ENCODE assay signal across 8 cellular contexts in the genomic region with DNA sequence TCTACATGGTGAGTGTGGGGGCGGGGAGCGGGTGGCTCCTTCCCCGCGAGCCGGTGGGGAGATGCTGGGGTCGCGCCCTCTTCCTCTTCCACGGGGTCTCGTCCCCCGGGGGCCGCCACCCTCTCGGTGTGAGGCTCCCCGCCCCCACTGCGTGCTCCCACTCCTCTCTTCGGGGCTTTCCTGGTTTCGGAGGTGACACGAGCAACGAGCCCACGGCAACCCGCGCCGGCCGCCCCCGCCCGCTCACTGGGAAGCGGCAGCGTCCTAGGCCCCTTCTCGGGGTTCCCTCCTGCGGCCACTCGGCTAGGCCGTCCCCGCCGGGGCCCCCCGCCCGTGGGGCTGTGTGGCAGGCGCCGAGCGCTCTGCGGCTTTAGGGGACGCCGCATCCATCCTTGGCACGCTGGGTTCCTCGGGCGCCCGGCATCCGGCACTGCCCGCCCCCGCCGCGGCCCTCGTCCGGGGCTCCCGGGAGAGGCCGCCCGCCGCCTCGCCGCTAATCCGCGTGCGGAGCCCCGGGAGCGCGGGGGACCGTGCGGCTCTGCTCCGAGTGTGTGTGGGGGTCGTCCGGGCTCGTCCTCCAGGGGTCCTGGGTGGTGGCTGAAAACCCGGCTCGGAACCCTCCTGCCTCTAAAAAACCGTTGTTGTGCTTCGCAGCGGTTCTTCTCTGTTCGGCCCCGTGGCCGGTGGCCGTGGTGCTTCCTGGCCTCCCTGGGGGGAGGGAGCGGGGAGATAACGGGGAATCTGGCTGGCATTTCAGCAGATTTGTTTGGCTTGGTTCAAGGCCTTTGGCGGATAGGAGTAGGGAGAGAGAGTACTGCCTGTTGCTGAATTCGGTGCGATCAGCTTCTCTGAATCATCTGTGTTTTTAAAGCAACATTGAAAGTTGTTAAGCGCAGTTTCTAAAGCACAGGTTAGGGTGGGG. TPM values are rescaled to one million over a fixed set of nuclear protein-coding genes. Genes with fewer than 3 reads are reported as not detected.
DNase-seq lines count a peak whose midpoint lies in the region; ATAC-seq and TF ChIP-seq lines count a peak whose summit lies in the region.

No MANE protein-coding gene starts in this region.

- DNase-seq in NCI-H82 (lab: John Stamatoyannopoulos, UW) = peak; percentile 38
- no peak for DNase-seq in NCI-H82 treated with DMSO at 0.1 percent for 48 hours (lab: John Stamatoyannopoulos, UW; ENCODE audit: unreplicated experiment)
- DNase-seq in NCI-H69 (lab: John Stamatoyannopoulos, UW) = peak; percentile 68
- DNase-seq in activated T-cell treated with anti-CD3 and anti-CD28 coated beads, Interleukin-2, amount 50 U/mL, for 72 hours = peak; percentile 73 to 74
- DNase-seq in esophagus muscularis mucosa (ENCODE audit: extremely low spot score) = peak; percentile 92
- peak; percentile 27 for DNase-seq in mucosa of gallbladder (ENCODE audit: low spot score)
- peak; percentile 70 for DNase-seq in stimulated activated naive CD8-positive, alpha-beta T cell treated with anti-CD3 and anti-CD28 coated beads, Interleukin-15, Interleukin-2, amounts not matched to agents 100 U/mL and 50 U/mL, for 24 hours

- no peaks in the 10 kb centered on the region for H3K27me3 ChIP-seq in esophagus muscularis mucosa

- no peak for TF ChIP-seq CTCF in esophagus muscularis mucosa (IDR thresholded peaks at IDR 0.05)

- no peaks in the 10 kb centered on the region for H3K36me3 ChIP-seq in esophagus muscularis mucosa

- TF ChIP-seq EP300 in esophagus muscularis mucosa (IDR thresholded peaks at IDR 0.05) = no peak

- H3K27me3 Mint-ChIP-seq in activated T-cell treated with anti-CD3 and anti-CD28 coated beads, Interleukin-2, amount 50 U/mL, for 72 hours (ENCODE audit: low read depth) = no peaks in the 10 kb centered on the region

- peak overlapping the region; percentile 98 for H3K27ac Mint-ChIP-seq in activated T-cell treated with anti-CD3 and anti-CD28 coated beads, Interleukin-2, amount 50 U/mL, for 72 hours

- peak overlapping the region; percentile 93 to 95 (median 94) for H3K27ac ChIP-seq in esophagus muscularis mucosa (replicated peaks in 1 of 4)

- H3K9me3 Mint-ChIP-seq in activated T-cell treated with anti-CD3 and anti-CD28 coated beads, Interleukin-2, amount 50 U/mL, for 72 hours = no peaks in the 10 kb centered on the region

- TF ChIP-seq POLR2A in esophagus muscularis mucosa (IDR thresholded peaks at IDR 0.05; ENCODE audit: low read depth) = no peak

- H3K4me1 Mint-ChIP-seq in activated T-cell treated with anti-CD3 and anti-CD28 coated beads, Interleukin-2, amount 50 U/mL, for 72 hours (ENCODE audit: low read depth) = peaks cover 82% of the 10 kb centered on the region

- 0% methylated on average over 4 of the region's 85 CpGs for WGBS in esophagus muscularis mucosa

- peak overlapping the region; percentile 96 to 99 for H3K4me3 Mint-ChIP-seq in activated T-cell treated with anti-CD3 and anti-CD28 coated beads, Interleukin-2, amount 50 U/mL, for 72 hours

- ATAC-seq in HG02973 (IDR thresholded peaks at IDR 0.05; ENCODE audit: unreplicated experiment) = peak; percentile 23
- peak; percentile 41 to 52 for ATAC-seq in activated T-cell treated with anti-CD3 and anti-CD28 coated beads, Interleukin-2, amount 50 U/mL, for 72 hours (replicated peaks in 1 of 2)
- ATAC-seq in stimulated activated naive CD8-positive, alpha-beta T cell treated with anti-CD3 and anti-CD28 coated beads, Interleukin-15, Interleukin-2, amounts not matched to agents 100 U/mL and 50 U/mL, for 24 hours = peak; percentile 26

- intact Hi-C loops in esophagus muscularis mucosa (cut with DNase I) = loop anchor here (5.0 kb wide), 1 partner anchor 64 kb away; no protein-coding TSS in a partner anchor

- H3K9me3 ChIP-seq in esophagus muscularis mucosa = no peaks in the 10 kb centered on the region

- H3K36me3 Mint-ChIP-seq in activated T-cell treated with anti-CD3 and anti-CD28 coated beads, Interleukin-2, amount 50 U/mL, for 72 hours (ENCODE audit: insufficient read depth in 2 of 2) = peaks cover 1 to 5% of the 10 kb centered on the region in 2 donors

- H3K4me1 ChIP-seq in esophagus muscularis mucosa = peaks cover 51 to 69% (median 59%) of the 10 kb centered on the region in 4 donors

- peak overlapping the region; percentile 90 to 100 (median 96) for H3K4me3 ChIP-seq in esophagus muscularis mucosa

RNA-seq across cellular contexts. Expression of a gene that starts 1.0 kb away (rescaled TPM):
- total RNA-seq in activated T-cell treated with anti-CD3 and anti-CD28 coated beads, Interleukin-2, amount 50 U/mL, for 72 hours = 10 to 100 TPM; 83.3 to 85.8 TPM
- total RNA-seq in esophagus muscularis mucosa (10 to 100 TPM; 56.3 to 62.5 (median 59.6) TPM), mucosa of gallbladder (42.6 TPM)
